In the genomic region with DNA sequence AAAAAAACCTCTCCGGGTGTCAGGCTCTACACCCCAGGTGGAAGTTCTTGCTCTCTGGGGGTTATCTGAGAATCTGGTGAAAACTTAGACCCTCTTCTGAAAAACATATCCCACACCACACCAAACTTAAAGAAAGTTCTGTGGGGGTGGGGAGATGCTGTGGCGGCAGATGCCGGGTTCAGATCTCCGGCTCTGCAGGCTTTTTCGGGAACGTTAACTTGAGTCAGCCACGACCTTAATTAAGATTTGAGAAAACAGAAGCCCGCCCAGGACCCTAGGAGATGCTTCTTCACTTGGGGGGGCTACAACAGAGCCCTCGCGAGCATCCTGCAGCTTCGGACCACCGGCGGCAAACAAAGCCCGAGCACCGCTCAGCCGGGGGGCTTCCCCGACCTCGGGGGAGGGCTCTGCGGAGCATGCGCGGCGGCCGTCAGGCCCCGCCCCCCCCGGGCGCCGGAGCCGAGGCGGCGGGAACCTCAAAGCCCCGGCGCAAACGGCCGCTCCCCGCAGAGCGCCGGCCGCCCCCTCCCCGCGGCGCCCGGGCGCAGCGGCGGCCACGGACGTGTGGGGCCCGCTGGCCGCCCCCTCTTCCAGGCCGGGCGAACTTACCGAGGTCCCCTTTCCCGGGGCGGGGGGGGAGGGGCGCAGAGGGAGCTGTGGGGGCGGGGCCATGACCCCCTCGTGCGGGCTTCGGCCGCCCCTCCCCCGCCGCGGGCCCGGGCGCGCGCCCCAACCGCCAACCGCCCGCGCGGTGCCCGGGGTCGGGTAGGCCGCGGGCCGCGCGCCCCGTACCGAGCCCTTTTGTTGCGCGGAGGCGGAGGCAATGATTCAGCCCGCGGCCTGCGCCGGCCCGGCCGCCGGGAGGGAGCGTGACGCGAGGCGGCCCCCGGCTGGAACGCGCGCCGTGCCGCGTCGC, we compare ENCODE assay signal across 8 cellular contexts. TPM values are rescaled to one million over a fixed set of nuclear protein-coding genes. Genes with fewer than 3 reads are reported as not detected.
A peak's percentile ranks its signal among the peaks of the same experiment; 100 is the strongest.
DNase-seq lines count a peak whose midpoint lies in the region; ATAC-seq, FAIRE-seq and TF ChIP-seq lines count a peak whose summit lies in the region.

No MANE protein-coding gene starts in this region.

- peak; percentile 27 for ATAC-seq in HG03066 (IDR thresholded peaks at IDR 0.05; ENCODE audit: low read depth, unreplicated experiment)
- peak; percentile 44 to 67 (median 49) for ATAC-seq in pancreas

- H3K36me3 Mint-ChIP-seq in activated naive CD4-positive, alpha-beta T cell treated with anti-CD3 and anti-CD28 coated beads, Interleukin-2, amount 10 ng/mL, durations not matched to agents 7 days and 5 days = peaks cover 26% of the 10 kb centered on the region
- H3K36me3 Mint-ChIP-seq in glutamatergic neuron (ENCODE audit: unreplicated experiment) = peaks cover 4% of the 10 kb centered on the region

- no peaks in the 10 kb centered on the region for H3K9me3 Mint-ChIP-seq in activated naive CD4-positive, alpha-beta T cell treated with anti-CD3 and anti-CD28 coated beads, Interleukin-2, amount 10 ng/mL, durations not matched to agents 7 days and 5 days
- peaks cover 15% of the 10 kb centered on the region for H3K9me3 Mint-ChIP-seq in glutamatergic neuron (ENCODE audit: unreplicated experiment)

- peaks cover 0 to 6% (median 6%) of the 10 kb centered on the region in 3 donors for H3K4me1 ChIP-seq in pancreas

- H3K27ac Mint-ChIP-seq in activated naive CD4-positive, alpha-beta T cell treated with anti-CD3 and anti-CD28 coated beads, Interleukin-2, amount 10 ng/mL, durations not matched to agents 7 days and 5 days = peak overlapping the region; percentile 83
- H3K27ac Mint-ChIP-seq in glutamatergic neuron (ENCODE audit: unreplicated experiment) = peak overlapping the region; percentile 80

- peak overlapping the region; percentile 77 for H3K4me3 Mint-ChIP-seq in activated naive CD4-positive, alpha-beta T cell treated with anti-CD3 and anti-CD28 coated beads, Interleukin-2, amount 10 ng/mL, durations not matched to agents 7 days and 5 days
- peak overlapping the region; percentile 91 for H3K4me3 Mint-ChIP-seq in glutamatergic neuron (ENCODE audit: unreplicated experiment)

- CTCF ChIA-PET in activated naive CD4-positive, alpha-beta T cell treated with anti-CD3 and anti-CD28 coated beads, Interleukin-2, amount 10 ng/mL, durations not matched to agents 7 days and 5 days (lab: Charles Lee) = no interaction called here

- DNase-seq in NCI-H2227 (lab: John Stamatoyannopoulos, UW; ENCODE audit: unreplicated experiment) = peak; percentile 75
- DNase-seq in NCI-H2227 treated with DMSO at 0.1 percent for 48 hours (lab: John Stamatoyannopoulos, UW) = no peak
- DNase-seq in RPMI7951 (ENCODE audit: low read depth) = peak; percentile 53
- DNase-seq in activated naive CD4-positive, alpha-beta T cell treated with anti-CD3 and anti-CD28 coated beads, Interleukin-2, amount 10 ng/mL, durations not matched to agents 7 days and 5 days = peak; percentile 62
- DNase-seq in glutamatergic neuron = peak; percentile 59
- peak in 4 of 6 donors; percentile 22 to 79 (median 46) for DNase-seq in pancreas
- peak; percentile 86 for DNase-seq in urothelium cell line (ENCODE audit: low spot score)

- 2 to 8% methylated on average over 29 to 102 of the region's 103 CpGs for WGBS in pancreas, 2 donors

- FAIRE-seq in pancreas (lab: Jason Lieb, UNC) (no peak), urothelium cell line (lab: Jason Lieb, UNC) (no peak)

- H3K9me3 ChIP-seq in pancreas = no peaks in the 10 kb centered on the region

- H3K27me3 ChIP-seq in pancreas = no peaks in the 10 kb centered on the region

- H3K4me1 Mint-ChIP-seq in activated naive CD4-positive, alpha-beta T cell treated with anti-CD3 and anti-CD28 coated beads, Interleukin-2, amount 10 ng/mL, durations not matched to agents 7 days and 5 days = peaks cover 59% of the 10 kb centered on the region
- peaks cover 35% of the 10 kb centered on the region for H3K4me1 Mint-ChIP-seq in glutamatergic neuron (ENCODE audit: low read depth, unreplicated experiment)

- peak overlapping the region in 3 of 4 donors; percentile 60 to 81 (median 66) for H3K27ac ChIP-seq in pancreas

- no peak for TF ChIP-seq CTCF in glutamatergic neuron (IDR thresholded peaks at IDR 0.05; ENCODE audit: partially characterized antibody, unreplicated experiment)
- TF ChIP-seq CTCF in pancreas (IDR thresholded peaks at IDR 0.05) = no peak

- no peaks in the 10 kb centered on the region for H3K36me3 ChIP-seq in pancreas

- intact Hi-C loops in pancreas (cut with DNase I) = no loop called here

- H3K27me3 Mint-ChIP-seq in activated naive CD4-positive, alpha-beta T cell treated with anti-CD3 and anti-CD28 coated beads, Interleukin-2, amount 10 ng/mL, durations not matched to agents 7 days and 5 days = no peaks in the 10 kb centered on the region
- H3K27me3 Mint-ChIP-seq in glutamatergic neuron (ENCODE audit: unreplicated experiment) = peaks cover 12% of the 10 kb centered on the region

- peak overlapping the region; percentile 60 to 85 (median 76) for H3K4me3 ChIP-seq in pancreas

RNA-seq across cellular contexts. Expression of gene RCC2, which starts 2.0 kb away (rescaled TPM):
- 60.7 and 61.9 TPM in 2 replicates for total RNA-seq in RPMI7951 (2014; rRNA removed; shearing (Covaris generic))
- total RNA-seq in glutamatergic neuron (ENCODE audit: unreplicated experiment) (132 TPM), pancreas (10 to 100 TPM; 11.5 to 45.4 (median 18.8) TPM)
- 10 to 100 TPM; 17.5 to 19.7 TPM for polyA plus RNA-seq in pancreas
